13 cellular contexts compared by ENCODE assay signal in the genomic region with DNA sequence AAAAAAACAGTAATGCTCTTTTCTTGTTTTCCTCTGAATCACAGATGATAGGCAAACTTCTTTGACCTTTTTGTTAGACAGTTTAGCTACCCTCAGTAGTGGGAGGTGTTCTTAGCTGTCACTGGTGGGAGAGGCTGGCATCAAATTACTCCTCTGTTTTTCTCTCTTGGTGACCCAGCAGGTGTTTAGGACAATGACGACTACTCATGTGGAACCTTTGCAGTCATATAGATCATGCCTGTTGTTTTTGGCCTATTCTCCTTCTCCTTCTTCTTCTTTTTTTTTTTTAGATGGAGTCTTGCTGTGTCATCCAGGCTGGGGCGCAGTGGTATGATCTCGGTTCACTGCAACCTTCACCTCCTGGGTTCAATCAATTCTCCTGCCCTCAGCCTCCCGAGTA. TPM values are rescaled to one million over a fixed set of nuclear protein-coding genes. Genes with fewer than 3 reads are reported as not detected.
DNase-seq lines count a peak whose midpoint lies in the region; ATAC-seq and TF ChIP-seq lines count a peak whose summit lies in the region.
"Had no signal": no experiment of that assay in that cellular context is flagged by ENCODE, and none has a peak within 500 bp of the region (broad histone marks: within the 10 kb centered on the region; RNA-seq: fewer than 3 reads in every experiment).

No MANE protein-coding gene starts in this region.

- intact Hi-C loops in right lobe of liver (cut with DNase I) = no loop called here

- no peak overlapping the region for H3K56ac ChIP-seq in mesendoderm (ENCODE audit: low read length)

- no peaks in the 10 kb centered on the region for H3K79me2 ChIP-seq in mesendoderm (ENCODE audit: control insufficient read depth, insufficient read depth, low read length)

- peaks cover 17 to 25% (median 22%) of the 10 kb centered on the region in 3 donors for H3K4me1 Mint-ChIP-seq in naive B cell

- no peak overlapping the region for H2BK120ac ChIP-seq in mesendoderm (ENCODE audit: low read depth, low read length)

- ATAC-seq in naive B cell (ENCODE audit: low read depth in 2 of 2) (peak; percentile 72 to 75), right lobe of liver (no peak)

- no peak overlapping the region for H2BK15ac ChIP-seq in mesendoderm (replicated peaks; ENCODE audit: low read depth)

- no peaks in the 10 kb centered on the region for H3K9me3 ChIP-seq in right lobe of liver
- H3K9me3 ChIP-seq: Caco-2 had no signal

- 83% methylated on average over 4 of the region's 4 CpGs for WGBS in right lobe of liver (ENCODE audit: insufficient coverage, low coverage, low lambda C conversion rate, missing lambda C conversion rate)
- no CpG with 5 or more reads among the region's 4 CpGs for WGBS in mesendoderm (ENCODE audit: extremely low coverage, insufficient coverage, low lambda C conversion rate)

- no peak overlapping the region for H3K4me3 ChIP-seq in GM12865 (ENCODE audit: low read depth, low read length)
- H3K4me3 ChIP-seq in right lobe of liver = no peak overlapping the region
- H3K4me3 ChIP-seq in mesendoderm (ENCODE audit: low read length) = no peak overlapping the region
- H3K4me3 ChIP-seq: hepatocyte had no signal

- H4K5ac ChIP-seq in mesendoderm (ENCODE audit: low read length) = no peak overlapping the region

- peaks cover 0 to 23% (median 8%) of the 10 kb centered on the region in 4 donors for H3K4me1 ChIP-seq in right lobe of liver
- peaks cover 3% of the 10 kb centered on the region for H3K4me1 ChIP-seq in mesendoderm (ENCODE audit: control insufficient read depth, low read depth, low read length)

- H3K27ac ChIP-seq in right lobe of liver (no peak overlapping the region), mesendoderm (ENCODE audit: low read depth, low read length) (no peak overlapping the region)
- H3K27ac ChIP-seq: hepatocyte had no signal

- TF ChIP-seq CTCF in GM12865 (IDR thresholded peaks at IDR 0.05; ENCODE audit: insufficient read depth, low read depth, low read length, missing control alignments) (no peak), right lobe of liver (IDR thresholded peaks at IDR 0.05) (no peak)

- no peaks in the 10 kb centered on the region for H3K79me1 ChIP-seq in mesendoderm (ENCODE audit: low read length)

- peak overlapping the region in 3 of 8 donors; percentile 21 to 33 (median 30) for H3K4me3 Mint-ChIP-seq in naive B cell

- DNase-seq in GM12865 (ENCODE audit: low read depth) (peak; percentile 46), NCI-H1105 (lab: John Stamatoyannopoulos, UW) (peak; percentile 74), NCI-H69 (lab: John Stamatoyannopoulos, UW) (peak; percentile 95), naive B cell (no peak), globus pallidus (ENCODE audit: low spot score) (no peak), right lobe of liver (no peak), mesendoderm (no peak)
- DNase-seq: Caco-2; mammary epithelial cell; Right ventricle myocardium superior; stimulated activated CD4-positive, alpha-beta T cell treated with anti-CD3 and anti-CD28 coated beads, Interleukin-4, amount 100 ng/mL, for 1 hour had no signal

- TF ChIP-seq POLR2A in right lobe of liver (IDR thresholded peaks at IDR 0.05) = no peak

- H3K9ac ChIP-seq in mesendoderm (ENCODE audit: low read length) = no peak overlapping the region

- no peak overlapping the region for H3K4me2 ChIP-seq in mesendoderm (ENCODE audit: low read length)
- H3K4me2 ChIP-seq: hepatocyte had no signal

- no peak overlapping the region for H2BK5ac ChIP-seq in mesendoderm (ENCODE audit: low read length)

- peak overlapping the region in 4 of 6 donors; percentile 39 to 75 (median 60) for H3K27ac Mint-ChIP-seq in naive B cell

- no peaks in the 10 kb centered on the region for H3K27me3 Mint-ChIP-seq in naive B cell

- H3K4ac ChIP-seq in mesendoderm (ENCODE audit: low read depth, low read length) = no peak overlapping the region

- no peaks in the 10 kb centered on the region for H3K9me3 Mint-ChIP-seq in naive B cell

- no peak overlapping the region for H2AK5ac ChIP-seq in mesendoderm (ENCODE audit: low read length)

- peaks cover 0 to 4% of the 10 kb centered on the region in 2 donors for H3K36me3 Mint-ChIP-seq in naive B cell

- H4K8ac ChIP-seq in mesendoderm (ENCODE audit: low read depth, low read length) = no peak overlapping the region

- H3K36me3 ChIP-seq in right lobe of liver (no peaks in the 10 kb centered on the region), mesendoderm (ENCODE audit: control insufficient read depth, insufficient read depth, low read length) (no peaks in the 10 kb centered on the region)

- H3K27me3 ChIP-seq in right lobe of liver (no peaks in the 10 kb centered on the region), mesendoderm (ENCODE audit: insufficient read depth, low read length, poor library complexity) (no peaks in the 10 kb centered on the region)
- H3K27me3 ChIP-seq: hepatocyte had no signal

- H3K23ac ChIP-seq in mesendoderm (ENCODE audit: low read length) = no peak overlapping the region

- no peak overlapping the region for H3K18ac ChIP-seq in mesendoderm (ENCODE audit: low read length)

RNA-seq across cellular contexts. Expression of gene NPR2, which starts 15.4 kb away (rescaled TPM):
- polyA plus RNA-seq in naive B cell (ENCODE audit: low read depth in 6 of 6) = 1 to 10 TPM in 1 of 6 donors, under 1 TPM in 2, not detected in 3; 0.70 to 1.4 (median 0.72) TPM
- total RNA-seq in right lobe of liver = 10 to 100 TPM in 5 of 6 experiments, 1 to 10 TPM in 1; 2.8 to 34.5 (median 13.1) TPM
- 11.4 TPM for polyA plus RNA-seq in mesendoderm (2013, experiment 1 of 2)
- polyA plus RNA-seq in mesendoderm (2013, experiment 2 of 2) = 11.0 TPM

RNA-seq across cellular contexts. Expression of gene MSMP, which starts 21.9 kb away (rescaled TPM):
- polyA plus RNA-seq in naive B cell (ENCODE audit: low read depth in 6 of 6) = 1 to 10 TPM in 5 of 6 donors, not detected in 1; 2.1 to 7.2 (median 3.6) TPM
- not detected for total RNA-seq in right lobe of liver
- polyA plus RNA-seq in mesendoderm (2013, experiment 1 of 2) = 0.70 TPM
- polyA plus RNA-seq in mesendoderm (2013, experiment 2 of 2) = 0.85 TPM
- total RNA-seq: Caco-2, hepatocyte, mammary epithelial cell, Right ventricle myocardium superior, subcutaneous adipose tissue had no signal
- polyA plus RNA-seq: hepatocyte, mammary epithelial cell had no signal

RNA-seq across cellular contexts. Expression of gene RGP1, which starts 26.9 kb away (rescaled TPM):
- 10 to 100 TPM in 1 of 6 donors, 1 to 10 TPM in 5; 1.9 to 14.2 (median 6.9) TPM for polyA plus RNA-seq in naive B cell (ENCODE audit: low read depth in 6 of 6)
- total RNA-seq in right lobe of liver = 10 to 100 TPM in 5 of 6 experiments, 1 to 10 TPM in 1; 9.5 to 13.0 (median 11.4) TPM
- 10.1 TPM for polyA plus RNA-seq in mesendoderm (2013, experiment 1 of 2)
- polyA plus RNA-seq in mesendoderm (2013, experiment 2 of 2) = 10.0 TPM

RNA-seq across cellular contexts. Expression of gene GBA2, which starts 27.0 kb away (rescaled TPM):
- 10 to 100 TPM; 31.7 to 49.1 (median 39.0) TPM for polyA plus RNA-seq in naive B cell (ENCODE audit: low read depth in 6 of 6)
- 10 to 100 TPM; 29.5 to 53.7 (median 35.2) TPM for total RNA-seq in right lobe of liver
- 35.0 TPM for polyA plus RNA-seq in mesendoderm (2013, experiment 1 of 2)
- 35.8 TPM for polyA plus RNA-seq in mesendoderm (2013, experiment 2 of 2)

RNA-seq across cellular contexts. Expression of gene SPAG8, which starts 36.0 kb away (rescaled TPM):
- 1 to 10 TPM in 5 of 6 donors, not detected in 1; 1.2 to 1.7 (median 1.5) TPM for polyA plus RNA-seq in naive B cell (ENCODE audit: low read depth in 6 of 6)
- total RNA-seq in right lobe of liver = 1 to 10 TPM in 1 of 6 experiments, under 1 TPM in 2, not detected in 3; 0.42 to 1.3 (median 0.80) TPM
- polyA plus RNA-seq in mesendoderm (2013, experiment 1 of 2) = 0.08 TPM
- polyA plus RNA-seq in mesendoderm (2013, experiment 2 of 2) = 0.14 TPM

Comparison
In these comparisons a context has a peak if more than half of its experiments do, and no peak if none do; other contexts are left out.
1. DNase-seq: peak in GM12865 (single experiment), NCI-H1105 (single experiment) and NCI-H69 (single experiment); none in naive B cell (single experiment), globus pallidus (single experiment), right lobe of liver (0 of 3) and mesendoderm (single experiment).
2. ATAC-seq: peak in naive B cell (2 of 2); none in right lobe of liver (0 of 4).